In the genomic region with DNA sequence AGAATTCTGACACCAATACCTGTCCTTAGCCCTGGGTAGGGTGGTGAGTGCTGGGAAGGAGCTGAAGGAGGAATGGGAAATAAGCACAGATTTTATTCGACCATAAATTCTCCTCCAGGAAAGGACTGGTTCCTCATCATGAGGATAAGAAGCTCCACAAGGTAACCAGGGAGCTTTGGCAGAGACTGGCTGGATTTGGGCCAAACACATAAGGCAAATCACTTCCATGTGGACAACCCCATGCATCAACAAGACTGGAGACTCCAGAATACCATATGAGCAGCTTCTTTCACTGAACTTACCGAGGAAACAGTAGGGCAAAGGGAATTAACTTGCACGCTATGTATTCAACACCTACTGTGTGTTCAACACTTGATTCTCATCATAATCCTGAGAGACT, we compare ENCODE assay signal across 20 cellular contexts.
"Had no signal": no experiment of that assay in that cellular context is flagged by ENCODE, and none has a peak within 500 bp of the region (broad histone marks: within the 10 kb centered on the region; RNA-seq: fewer than 3 reads in every experiment).

No MANE protein-coding gene starts in this region.

- H3K4me3 Mint-ChIP-seq: activated naive CD8-positive, alpha-beta T cell treated with anti-CD3 and anti-CD28 coated beads for 36 hours; activated T-helper 17 cell treated with anti-CD3 and anti-CD28 coated beads, Interleukin-2, amount 50 U/mL, for 72 hours; central memory CD8-positive, alpha-beta T cell; mesothelial cell of epicardium; naive thymus-derived CD8-positive, alpha-beta T cell; stimulated activated effector memory CD8-positive, alpha-beta T cell treated with anti-CD3 and anti-CD28 coated beads, Interleukin-12 subunit alpha, Interleukin-12 subunit beta, amount 100 ng/mL, for 72 hours; stimulated activated naive CD8-positive, alpha-beta T cell treated with anti-CD3 and anti-CD28 coated beads, Interleukin-15, amount 100 ng/mL, for 72 hours; T-helper 1 cell treated with Interleukin-12 subunit alpha and Interleukin-12 subunit beta and Interleukin-4 antibody, amounts not matched to agents 30 μg/mL and 1 μg/mL, for 36 hours; WTC11 had no signal

- DNase-seq: activated naive CD4-positive, alpha-beta T cell; activated naive CD8-positive, alpha-beta T cell treated with anti-CD3 and anti-CD28 coated beads for 36 hours; activated T-cell treated with anti-CD3 and anti-CD28 coated beads, Interleukin-2, amount 50 U/mL, for 1 hour; hippocampal formation; mammary epithelial cell; naive thymus-derived CD8-positive, alpha-beta T cell; ovary; stimulated activated CD4-positive, alpha-beta T cell treated with anti-CD3 and anti-CD28 coated beads, Interleukin-12 subunit alpha, Interleukin-12 subunit beta, amount 100 ng/mL, for 4 hours; stimulated activated naive CD8-positive, alpha-beta T cell treated with anti-CD3 and anti-CD28 coated beads, Interleukin-15, amount 100 ng/mL, for 72 hours; T1000 had no signal

- H3K4me1 Mint-ChIP-seq: activated naive CD8-positive, alpha-beta T cell treated with anti-CD3 and anti-CD28 coated beads for 36 hours; activated T-helper 17 cell treated with anti-CD3 and anti-CD28 coated beads, Interleukin-2, amount 50 U/mL, for 72 hours; central memory CD8-positive, alpha-beta T cell; naive thymus-derived CD8-positive, alpha-beta T cell; stimulated activated effector memory CD8-positive, alpha-beta T cell treated with anti-CD3 and anti-CD28 coated beads, Interleukin-12 subunit alpha, Interleukin-12 subunit beta, amount 100 ng/mL, for 72 hours; stimulated activated naive CD8-positive, alpha-beta T cell treated with anti-CD3 and anti-CD28 coated beads, Interleukin-15, amount 100 ng/mL, for 72 hours had no signal

- ATAC-seq: activated T-helper 17 cell treated with anti-CD3 and anti-CD28 coated beads, Interleukin-2, amount 50 U/mL, for 72 hours; naive thymus-derived CD8-positive, alpha-beta T cell; stimulated activated naive CD8-positive, alpha-beta T cell treated with anti-CD3 and anti-CD28 coated beads, Interleukin-15, amount 100 ng/mL, for 72 hours; WTC11 had no signal

- H3K27ac Mint-ChIP-seq: activated naive CD8-positive, alpha-beta T cell treated with anti-CD3 and anti-CD28 coated beads for 36 hours; activated T-helper 17 cell treated with anti-CD3 and anti-CD28 coated beads, Interleukin-2, amount 50 U/mL, for 72 hours; mesothelial cell of epicardium; naive thymus-derived CD8-positive, alpha-beta T cell; stimulated activated effector memory CD8-positive, alpha-beta T cell treated with anti-CD3 and anti-CD28 coated beads, Interleukin-12 subunit alpha, Interleukin-12 subunit beta, amount 100 ng/mL, for 72 hours; stimulated activated naive CD8-positive, alpha-beta T cell treated with anti-CD3 and anti-CD28 coated beads, Interleukin-15, amount 100 ng/mL, for 72 hours; T-helper 1 cell treated with Interleukin-12 subunit alpha and Interleukin-12 subunit beta and Interleukin-4 antibody, amounts not matched to agents 30 μg/mL and 1 μg/mL, for 36 hours; WTC11 had no signal

- H3K36me3 Mint-ChIP-seq: activated naive CD8-positive, alpha-beta T cell treated with anti-CD3 and anti-CD28 coated beads for 36 hours; mesothelial cell of epicardium; naive thymus-derived CD8-positive, alpha-beta T cell; stimulated activated effector memory CD8-positive, alpha-beta T cell treated with anti-CD3 and anti-CD28 coated beads, Interleukin-12 subunit alpha, Interleukin-12 subunit beta, amount 100 ng/mL, for 72 hours; WTC11 had no signal

- H3K9me3 Mint-ChIP-seq: activated naive CD8-positive, alpha-beta T cell treated with anti-CD3 and anti-CD28 coated beads for 36 hours; activated T-helper 17 cell treated with anti-CD3 and anti-CD28 coated beads, Interleukin-2, amount 50 U/mL, for 72 hours; central memory CD8-positive, alpha-beta T cell; mesothelial cell of epicardium; naive thymus-derived CD8-positive, alpha-beta T cell; stimulated activated effector memory CD8-positive, alpha-beta T cell treated with anti-CD3 and anti-CD28 coated beads, Interleukin-12 subunit alpha, Interleukin-12 subunit beta, amount 100 ng/mL, for 72 hours; stimulated activated naive CD8-positive, alpha-beta T cell treated with anti-CD3 and anti-CD28 coated beads, Interleukin-15, amount 100 ng/mL, for 72 hours; T-helper 1 cell treated with Interleukin-12 subunit alpha and Interleukin-12 subunit beta and Interleukin-4 antibody, amounts not matched to agents 30 μg/mL and 1 μg/mL, for 36 hours; WTC11 had no signal

- H3K4me3 ChIP-seq: breast epithelium, coronary artery, ovary, prostate gland, tibial nerve had no signal

- H3K27me3 Mint-ChIP-seq: activated naive CD8-positive, alpha-beta T cell treated with anti-CD3 and anti-CD28 coated beads for 36 hours; stimulated activated naive CD8-positive, alpha-beta T cell treated with anti-CD3 and anti-CD28 coated beads, Interleukin-15, amount 100 ng/mL, for 72 hours had no signal
